1 cellular context compared by ENCODE assay signal in the genomic region with DNA sequence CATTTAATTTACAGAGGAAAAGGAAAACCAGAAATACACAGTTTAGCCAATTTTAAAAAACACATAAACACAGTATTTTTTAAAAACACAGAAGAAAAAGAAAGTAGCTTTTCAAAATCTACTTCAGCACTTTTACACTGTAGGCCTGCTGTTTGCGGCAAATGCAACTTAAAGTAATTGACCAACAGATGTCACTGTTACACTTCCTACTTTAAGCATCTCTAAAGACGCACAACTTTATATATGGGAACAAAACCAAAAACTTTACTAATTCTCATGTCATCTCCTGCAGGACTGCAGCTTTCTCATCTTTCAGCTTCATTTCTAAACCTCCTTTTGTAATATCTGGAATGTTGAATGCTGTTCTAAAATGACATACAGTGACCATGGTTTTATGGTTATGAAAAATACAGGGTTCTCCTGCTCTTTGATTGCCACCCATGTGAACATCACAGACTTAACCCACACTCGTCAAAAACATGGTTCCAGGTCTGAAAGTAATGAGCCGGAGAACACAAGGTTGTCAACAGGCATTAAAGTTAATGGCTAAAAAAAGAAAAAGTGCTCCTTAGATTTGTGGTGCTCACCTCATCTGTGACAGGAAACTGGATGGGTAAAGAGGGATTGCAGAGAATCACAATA.
TF ChIP-seq lines count a peak whose summit lies in the region.

No MANE protein-coding gene starts in this region.

TF ChIP-seq in GM23338, 12 proteins besides CTCF, POLR2A, EP300 and RAD21 (continued from another document):
- TF ChIP-seq, protein P1, sequence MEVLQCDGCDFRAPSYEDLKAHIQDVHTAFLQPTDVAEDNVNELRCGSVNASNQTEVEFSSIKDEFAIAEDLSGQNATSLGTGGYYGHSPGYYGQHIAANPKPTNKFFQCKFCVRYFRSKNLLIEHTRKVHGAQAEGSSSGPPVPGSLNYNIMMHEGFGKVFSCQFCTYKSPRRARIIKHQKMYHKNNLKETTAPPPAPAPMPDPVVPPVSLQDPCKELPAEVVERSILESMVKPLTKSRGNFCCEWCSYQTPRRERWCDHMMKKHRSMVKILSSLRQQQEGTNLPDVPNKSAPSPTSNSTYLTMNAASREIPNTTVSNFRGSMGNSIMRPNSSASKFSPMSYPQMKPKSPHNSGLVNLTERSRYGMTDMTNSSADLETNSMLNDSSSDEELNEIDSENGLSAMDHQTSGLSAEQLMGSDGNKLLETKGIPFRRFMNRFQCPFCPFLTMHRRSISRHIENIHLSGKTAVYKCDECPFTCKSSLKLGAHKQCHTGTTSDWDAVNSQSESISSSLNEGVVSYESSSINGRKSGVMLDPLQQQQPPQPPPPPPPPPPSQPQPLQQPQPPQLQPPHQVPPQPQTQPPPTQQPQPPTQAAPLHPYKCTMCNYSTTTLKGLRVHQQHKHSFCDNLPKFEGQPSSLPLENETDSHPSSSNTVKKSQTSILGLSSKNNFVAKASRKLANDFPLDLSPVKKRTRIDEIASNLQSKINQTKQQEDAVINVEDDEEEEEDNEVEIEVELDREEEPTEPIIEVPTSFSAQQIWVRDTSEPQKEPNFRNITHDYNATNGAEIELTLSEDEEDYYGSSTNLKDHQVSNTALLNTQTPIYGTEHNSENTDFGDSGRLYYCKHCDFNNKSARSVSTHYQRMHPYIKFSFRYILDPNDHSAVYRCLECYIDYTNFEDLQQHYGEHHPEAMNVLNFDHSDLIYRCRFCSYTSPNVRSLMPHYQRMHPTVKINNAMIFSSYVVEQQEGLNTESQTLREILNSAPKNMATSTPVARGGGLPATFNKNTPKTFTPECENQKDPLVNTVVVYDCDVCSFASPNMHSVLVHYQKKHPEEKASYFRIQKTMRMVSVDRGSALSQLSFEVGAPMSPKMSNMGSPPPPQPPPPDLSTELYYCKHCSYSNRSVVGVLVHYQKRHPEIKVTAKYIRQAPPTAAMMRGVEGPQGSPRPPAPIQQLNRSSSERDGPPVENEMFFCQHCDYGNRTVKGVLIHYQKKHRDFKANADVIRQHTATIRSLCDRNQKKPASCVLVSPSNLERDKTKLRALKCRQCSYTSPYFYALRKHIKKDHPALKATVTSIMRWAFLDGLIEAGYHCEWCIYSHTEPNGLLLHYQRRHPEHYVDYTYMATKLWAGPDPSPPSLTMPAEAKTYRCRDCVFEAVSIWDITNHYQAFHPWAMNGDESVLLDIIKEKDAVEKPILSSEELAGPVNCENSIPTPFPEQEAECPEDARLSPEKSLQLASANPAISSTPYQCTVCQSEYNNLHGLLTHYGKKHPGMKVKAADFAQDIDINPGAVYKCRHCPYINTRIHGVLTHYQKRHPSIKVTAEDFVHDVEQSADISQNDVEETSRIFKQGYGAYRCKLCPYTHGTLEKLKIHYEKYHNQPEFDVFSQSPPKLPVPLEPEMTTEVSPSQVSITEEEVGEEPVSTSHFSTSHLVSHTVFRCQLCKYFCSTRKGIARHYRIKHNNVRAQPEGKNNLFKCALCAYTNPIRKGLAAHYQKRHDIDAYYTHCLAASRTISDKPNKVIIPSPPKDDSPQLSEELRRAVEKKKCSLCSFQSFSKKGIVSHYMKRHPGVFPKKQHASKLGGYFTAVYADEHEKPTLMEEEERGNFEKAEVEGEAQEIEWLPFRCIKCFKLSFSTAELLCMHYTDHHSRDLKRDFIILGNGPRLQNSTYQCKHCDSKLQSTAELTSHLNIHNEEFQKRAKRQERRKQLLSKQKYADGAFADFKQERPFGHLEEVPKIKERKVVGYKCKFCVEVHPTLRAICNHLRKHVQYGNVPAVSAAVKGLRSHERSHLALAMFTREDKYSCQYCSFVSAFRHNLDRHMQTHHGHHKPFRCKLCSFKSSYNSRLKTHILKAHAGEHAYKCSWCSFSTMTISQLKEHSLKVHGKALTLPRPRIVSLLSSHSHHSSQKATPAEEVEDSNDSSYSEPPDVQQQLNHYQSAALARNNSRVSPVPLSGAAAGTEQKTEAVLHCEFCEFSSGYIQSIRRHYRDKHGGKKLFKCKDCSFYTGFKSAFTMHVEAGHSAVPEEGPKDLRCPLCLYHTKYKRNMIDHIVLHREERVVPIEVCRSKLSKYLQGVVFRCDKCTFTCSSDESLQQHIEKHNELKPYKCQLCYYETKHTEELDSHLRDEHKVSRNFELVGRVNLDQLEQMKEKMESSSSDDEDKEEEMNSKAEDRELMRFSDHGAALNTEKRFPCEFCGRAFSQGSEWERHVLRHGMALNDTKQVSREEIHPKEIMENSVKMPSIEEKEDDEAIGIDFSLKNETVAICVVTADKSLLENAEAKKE (CRISPR knock-in tag; IDR thresholded peaks at IDR 0.05), result no peak
- no peak for TF ChIP-seq EZH2 (IDR thresholded peaks at IDR 0.05; ENCODE audit: low read depth, unreplicated experiment)
- TF ChIP-seq CREB1 (CRISPR knock-in tag; IDR thresholded peaks at IDR 0.05; ENCODE audit: low read depth), result no peak
- TF ChIP-seq, protein P2, sequence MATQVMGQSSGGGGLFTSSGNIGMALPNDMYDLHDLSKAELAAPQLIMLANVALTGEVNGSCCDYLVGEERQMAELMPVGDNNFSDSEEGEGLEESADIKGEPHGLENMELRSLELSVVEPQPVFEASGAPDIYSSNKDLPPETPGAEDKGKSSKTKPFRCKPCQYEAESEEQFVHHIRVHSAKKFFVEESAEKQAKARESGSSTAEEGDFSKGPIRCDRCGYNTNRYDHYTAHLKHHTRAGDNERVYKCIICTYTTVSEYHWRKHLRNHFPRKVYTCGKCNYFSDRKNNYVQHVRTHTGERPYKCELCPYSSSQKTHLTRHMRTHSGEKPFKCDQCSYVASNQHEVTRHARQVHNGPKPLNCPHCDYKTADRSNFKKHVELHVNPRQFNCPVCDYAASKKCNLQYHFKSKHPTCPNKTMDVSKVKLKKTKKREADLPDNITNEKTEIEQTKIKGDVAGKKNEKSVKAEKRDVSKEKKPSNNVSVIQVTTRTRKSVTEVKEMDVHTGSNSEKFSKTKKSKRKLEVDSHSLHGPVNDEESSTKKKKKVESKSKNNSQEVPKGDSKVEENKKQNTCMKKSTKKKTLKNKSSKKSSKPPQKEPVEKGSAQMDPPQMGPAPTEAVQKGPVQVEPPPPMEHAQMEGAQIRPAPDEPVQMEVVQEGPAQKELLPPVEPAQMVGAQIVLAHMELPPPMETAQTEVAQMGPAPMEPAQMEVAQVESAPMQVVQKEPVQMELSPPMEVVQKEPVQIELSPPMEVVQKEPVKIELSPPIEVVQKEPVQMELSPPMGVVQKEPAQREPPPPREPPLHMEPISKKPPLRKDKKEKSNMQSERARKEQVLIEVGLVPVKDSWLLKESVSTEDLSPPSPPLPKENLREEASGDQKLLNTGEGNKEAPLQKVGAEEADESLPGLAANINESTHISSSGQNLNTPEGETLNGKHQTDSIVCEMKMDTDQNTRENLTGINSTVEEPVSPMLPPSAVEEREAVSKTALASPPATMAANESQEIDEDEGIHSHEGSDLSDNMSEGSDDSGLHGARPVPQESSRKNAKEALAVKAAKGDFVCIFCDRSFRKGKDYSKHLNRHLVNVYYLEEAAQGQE (IDR thresholded peaks at IDR 0.05; ENCODE audit: unreplicated experiment), result no peak
- TF ChIP-seq POLR2AphosphoS5 (IDR thresholded peaks at IDR 0.05; ENCODE audit: low read depth), result no peak
- no peak for TF ChIP-seq JUNB (IDR thresholded peaks at IDR 0.05; ENCODE audit: unreplicated experiment)
